Comparison of ENCODE assay signal across 15 cellular contexts in the genomic region with DNA sequence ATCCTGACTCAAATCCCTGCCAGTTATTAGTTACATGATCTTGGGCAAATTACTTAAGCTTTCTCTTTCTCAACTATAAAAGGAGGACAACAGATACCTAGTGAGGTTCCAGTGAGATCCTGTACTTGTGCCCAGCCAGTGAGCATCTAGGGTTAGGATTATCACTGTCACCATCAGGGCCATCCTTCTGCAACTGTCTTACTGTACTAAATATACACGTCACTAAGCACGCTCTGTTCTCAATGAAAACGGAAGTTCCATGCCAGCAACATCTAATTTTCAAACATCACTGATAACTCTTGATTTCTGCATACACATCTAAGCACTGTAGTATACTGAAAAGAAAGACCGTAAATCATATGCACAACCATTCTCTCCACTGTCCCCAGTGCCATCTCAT.
DNase-seq lines count a peak whose midpoint lies in the region; ATAC-seq and TF ChIP-seq lines count a peak whose summit lies in the region.
"Had no signal": no experiment of that assay in that cellular context is flagged by ENCODE, and none has a peak within 500 bp of the region (broad histone marks: within the 10 kb centered on the region; RNA-seq: fewer than 3 reads in every experiment).

No MANE protein-coding gene starts in this region.

- peaks cover 6% of the 10 kb centered on the region; the same call in 1 of the 2 replicates for H4K20me1 ChIP-seq in SU-DHL-6 (ENCODE audit: low read depth, low read length)

- H3K9me3 Mint-ChIP-seq in MCF 10A (ENCODE audit: unreplicated experiment) (no peaks in the 10 kb centered on the region), endothelial cell (ENCODE audit: unreplicated experiment) (no peaks in the 10 kb centered on the region)
- no peaks in the 10 kb centered on the region for H3K9me3 Mint-ChIP-seq in effector memory CD8-positive, alpha-beta T cell
- H3K9me3 Mint-ChIP-seq in stimulated activated naive CD8-positive, alpha-beta T cell treated with anti-CD3 and anti-CD28 coated beads, Interleukin-15, amount 100 ng/mL, for 72 hours = no peaks in the 10 kb centered on the region

- TF ChIP-seq POLR2A in breast epithelium (IDR thresholded peaks at IDR 0.05) = no peak

- H3F3A ChIP-seq in SU-DHL-6 (ENCODE audit: insufficient read depth) = peaks cover 93% of the 10 kb centered on the region

- peaks cover 94% of the 10 kb centered on the region for H3K36me3 Mint-ChIP-seq in MCF 10A (ENCODE audit: insufficient read depth, unreplicated experiment)
- peaks cover 13% of the 10 kb centered on the region for H3K36me3 Mint-ChIP-seq in effector memory CD8-positive, alpha-beta T cell (ENCODE audit: insufficient read depth)
- H3K36me3 Mint-ChIP-seq in endothelial cell (ENCODE audit: low read depth, unreplicated experiment) = no peaks in the 10 kb centered on the region

- H3K9ac ChIP-seq in SU-DHL-6 (ENCODE audit: low read length) = peak overlapping the region; percentile 41
- H3K9ac ChIP-seq: parathyroid adenoma had no signal

- peaks cover 100% of the 10 kb centered on the region for H3K79me2 ChIP-seq in SU-DHL-6 (ENCODE audit: insufficient read depth, low read length)
- H3K79me2 ChIP-seq: parathyroid adenoma had no signal

- no peak overlapping the region for H2AFZ ChIP-seq in SU-DHL-6 (ENCODE audit: low read depth, low read length, severe bottlenecking)
- H2AFZ ChIP-seq: parathyroid adenoma had no signal

- no peak overlapping the region for H3K4me3 ChIP-seq in breast epithelium
- H3K4me3 ChIP-seq in SU-DHL-6 (ENCODE audit: insufficient read depth, low read length, poor library complexity, severe bottlenecking) = no peak overlapping the region
- H3K4me3 ChIP-seq: adrenal gland, GM12878 had no signal

- H3K27me3 Mint-ChIP-seq in MCF 10A (ENCODE audit: insufficient read depth, unreplicated experiment) (no peaks in the 10 kb centered on the region), endothelial cell (ENCODE audit: unreplicated experiment) (peaks cover 6% of the 10 kb centered on the region)
- no peaks in the 10 kb centered on the region for H3K27me3 Mint-ChIP-seq in effector memory CD8-positive, alpha-beta T cell
- H3K27me3 Mint-ChIP-seq in stimulated activated naive CD8-positive, alpha-beta T cell treated with anti-CD3 and anti-CD28 coated beads, Interleukin-15, amount 100 ng/mL, for 72 hours = no peaks in the 10 kb centered on the region

- DNase-seq in breast epithelium (ENCODE audit: low spot score in 2 of 2) (no peak), MCF 10A (ENCODE audit: unreplicated experiment) (no peak), NCI-H2171 (lab: John Stamatoyannopoulos, UW) (no peak), endothelial cell (ENCODE audit: low spot score) (no peak), NCI-H1436 treated with DMSO at 0.1 percent for 48 hours (lab: John Stamatoyannopoulos, UW) (no peak)
- no peak for DNase-seq in effector memory CD8-positive, alpha-beta T cell
- DNase-seq in stimulated activated naive CD8-positive, alpha-beta T cell treated with anti-CD3 and anti-CD28 coated beads, Interleukin-15, amount 100 ng/mL, for 72 hours = no peak
- DNase-seq: DND-41, mesendoderm, NCI-H446 had no signal

- H3K9me3 ChIP-seq in breast epithelium = no peaks in the 10 kb centered on the region
- no peaks in the 10 kb centered on the region for H3K9me3 ChIP-seq in SU-DHL-6 (ENCODE audit: insufficient read depth, low read length)
- H3K9me3 ChIP-seq: adrenal gland had no signal

- intact Hi-C loops in breast epithelium (cut with DNase I; ENCODE audit: low total_unique reads) = no loop called here
- intact Hi-C loops in MCF 10A (cut with micrococcal nuclease) = loop anchor here (10.0 kb wide), 1 partner anchor 532 kb away; no protein-coding TSS in a partner anchor

- BruUV-seq in MCF 10A (replicated peaks; lab: Mats Ljungman, UMichigan) = no TSS peak

- peak; percentile 70 for ATAC-seq in effector memory CD8-positive, alpha-beta T cell (replicated peaks)
- peak; percentile 48 for ATAC-seq in stimulated activated naive CD8-positive, alpha-beta T cell treated with anti-CD3 and anti-CD28 coated beads, Interleukin-15, amount 100 ng/mL, for 72 hours
- ATAC-seq: GM12878, Panc1 had no signal

- peaks cover 6 to 20% of the 10 kb centered on the region in 2 donors for H3K4me1 ChIP-seq in breast epithelium
- H3K4me1 ChIP-seq: parathyroid adenoma had no signal

- TF ChIP-seq CTCF in breast epithelium (IDR thresholded peaks at IDR 0.05) = no peak
- no peak for TF ChIP-seq CTCF in MCF 10A (IDR thresholded peaks at IDR 0.05; ENCODE audit: unreplicated experiment)
- no peak for TF ChIP-seq CTCF in SU-DHL-6 (IDR thresholded peaks at IDR 0.05; ENCODE audit: insufficient read depth, low read length, poor library complexity, severe bottlenecking)
- no peak for TF ChIP-seq CTCF in endothelial cell (IDR thresholded peaks at IDR 0.05; ENCODE audit: unreplicated experiment)

- no peaks in the 10 kb centered on the region for H3K9me2 ChIP-seq in SU-DHL-6 (replicated peaks; ENCODE audit: insufficient read depth, low read length)

- H3K36me3 ChIP-seq in breast epithelium (no peaks in the 10 kb centered on the region), SU-DHL-6 (ENCODE audit: low read length) (no peaks in the 10 kb centered on the region)
- H3K36me3 ChIP-seq: adrenal gland had no signal

- peaks cover 59% of the 10 kb centered on the region for H3K4me1 Mint-ChIP-seq in MCF 10A (ENCODE audit: insufficient read depth, unreplicated experiment)
- peaks cover 59 to 73% of the 10 kb centered on the region in 2 donors for H3K4me1 Mint-ChIP-seq in effector memory CD8-positive, alpha-beta T cell (ENCODE audit: low read depth in 2 of 2)
- peaks cover 93% of the 10 kb centered on the region for H3K4me1 Mint-ChIP-seq in stimulated activated naive CD8-positive, alpha-beta T cell treated with anti-CD3 and anti-CD28 coated beads, Interleukin-15, amount 100 ng/mL, for 72 hours
- peaks cover 59% of the 10 kb centered on the region for H3K4me1 Mint-ChIP-seq in endothelial cell (ENCODE audit: unreplicated experiment)

- H3K27ac ChIP-seq in breast epithelium (peak overlapping the region; percentile 89), SU-DHL-6 (ENCODE audit: low read depth, low read length) (peak overlapping the region; percentile 92)
- H3K27ac ChIP-seq: parathyroid adenoma had no signal

- peak overlapping the region; percentile 87 for H3K4me2 ChIP-seq in SU-DHL-6 (ENCODE audit: low read depth, low read length, poor library complexity, severe bottlenecking)

- H3K4me3 Mint-ChIP-seq in MCF 10A (ENCODE audit: unreplicated experiment) (no peak overlapping the region), endothelial cell (ENCODE audit: unreplicated experiment) (no peak overlapping the region)
- H3K4me3 Mint-ChIP-seq in effector memory CD8-positive, alpha-beta T cell = peak overlapping the region; percentile 4 to 42
- H3K4me3 Mint-ChIP-seq in stimulated activated naive CD8-positive, alpha-beta T cell treated with anti-CD3 and anti-CD28 coated beads, Interleukin-15, amount 100 ng/mL, for 72 hours = peak overlapping the region; percentile 61 to 84

- POLR2A ChIA-PET in MCF 10A (lab: Yijun Ruan, JAX) = no interaction called here

- H3K27me3 ChIP-seq in breast epithelium (no peaks in the 10 kb centered on the region), SU-DHL-6 (ENCODE audit: low read length) (no peaks in the 10 kb centered on the region)
- H3K27me3 ChIP-seq: adrenal gland had no signal

- CTCF ChIA-PET in MCF 10A (lab: Yijun Ruan, JAX) = interaction anchor here (1.1 kb wide), 1 partner anchor 8 kb away, joined by 4 read pairs; no protein-coding TSS in a partner anchor

- H3K27ac Mint-ChIP-seq in MCF 10A (ENCODE audit: low read depth, unreplicated experiment) (no peak overlapping the region), endothelial cell (ENCODE audit: unreplicated experiment) (no peak overlapping the region)
- peak overlapping the region in 1 of 2 donors; percentile 17 for H3K27ac Mint-ChIP-seq in effector memory CD8-positive, alpha-beta T cell
- H3K27ac Mint-ChIP-seq in stimulated activated naive CD8-positive, alpha-beta T cell treated with anti-CD3 and anti-CD28 coated beads, Interleukin-15, amount 100 ng/mL, for 72 hours = peak overlapping the region; percentile 41 to 65

Comparison
In these comparisons a context has a peak if more than half of its experiments do, and no peak if none do; other contexts are left out.
1. H3K27ac Mint-ChIP-seq: peak in stimulated activated naive CD8-positive, alpha-beta T cell treated with anti-CD3 and anti-CD28 coated beads, Interleukin-15, amount 100 ng/mL, for 72 hours (2 of 2); none in MCF 10A (single experiment) and endothelial cell (single experiment).
2. H3K4me3 Mint-ChIP-seq: peak in effector memory CD8-positive, alpha-beta T cell (2 of 2) and stimulated activated naive CD8-positive, alpha-beta T cell treated with anti-CD3 and anti-CD28 coated beads, Interleukin-15, amount 100 ng/mL, for 72 hours (2 of 2); none in MCF 10A (single experiment) and endothelial cell (single experiment).